ENCODE assay signal across 8 cellular contexts in the genomic region with DNA sequence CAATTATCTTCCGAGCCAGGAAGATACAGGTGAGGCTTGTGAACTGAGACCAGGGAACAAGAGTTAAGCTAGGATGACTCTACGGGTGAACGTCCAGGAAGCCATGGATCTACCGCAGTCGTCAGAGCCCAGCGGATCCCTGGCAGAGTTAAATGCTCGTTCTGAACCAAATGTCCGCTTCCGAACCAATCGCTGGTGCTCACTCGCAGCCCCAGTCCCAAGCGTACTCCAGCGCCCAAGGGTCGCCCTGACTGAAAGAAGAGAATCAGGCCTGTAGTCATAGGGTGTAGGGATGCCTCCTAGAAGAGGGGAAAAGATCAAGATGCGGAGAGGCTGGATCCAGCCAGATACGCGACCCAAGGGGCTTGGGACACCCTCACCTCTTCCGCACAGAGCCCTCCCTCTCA. TPM values are rescaled to one million over a fixed set of nuclear protein-coding genes. Genes with fewer than 3 reads are reported as not detected.
DNase-seq lines count a peak whose midpoint lies in the region; ATAC-seq, FAIRE-seq and TF ChIP-seq lines count a peak whose summit lies in the region.

No MANE protein-coding gene starts in this region.

- peaks cover 33% of the 10 kb centered on the region for H3K36me3 Mint-ChIP-seq in activated T-cell treated with anti-CD3 and anti-CD28 coated beads, Interleukin-2, amount 50 U/mL, for 4 hours (ENCODE audit: insufficient read depth)
- peaks cover 22% of the 10 kb centered on the region for H3K36me3 Mint-ChIP-seq in memory B cell

- TF ChIP-seq RAD21 in GM12878 (IDR thresholded peaks at IDR 0.05; ENCODE audit: insufficient read depth, low read depth, low read length) = no peak

- peaks cover 13% of the 10 kb centered on the region for H3K4me1 ChIP-seq in GM12878 (ENCODE audit: control insufficient read depth, insufficient read depth, low read length)

- H3K4me1 Mint-ChIP-seq in activated T-cell treated with anti-CD3 and anti-CD28 coated beads, Interleukin-2, amount 50 U/mL, for 4 hours (ENCODE audit: low read depth) = peaks cover 35% of the 10 kb centered on the region
- H3K4me1 Mint-ChIP-seq in memory B cell = peaks cover 23% of the 10 kb centered on the region

- peak overlapping the region; percentile 88 for H3K9ac ChIP-seq in GM12878 (ENCODE audit: control insufficient read depth, insufficient read depth, low read length)

- POLR2A ChIA-PET in GM12878 (lab: Charles Lee) = interaction anchor here (0.6 to 1.6 kb wide), 3 partner anchors 95 to 448 kb away, joined by 3 to 6 read pairs (median 4); partner anchors contain the start of genes GSTZ1 and POMT2

- no peaks in the 10 kb centered on the region for H3K9me3 Mint-ChIP-seq in activated T-cell treated with anti-CD3 and anti-CD28 coated beads, Interleukin-2, amount 50 U/mL, for 4 hours
- no peaks in the 10 kb centered on the region for H3K9me3 Mint-ChIP-seq in memory B cell

- no peak for TF ChIP-seq CTCF in GM12878 (IDR thresholded peaks at IDR 0.05 in 2 of 3, conservative IDR thresholded peaks at IDR 0.05 in 1 of 3; ENCODE audit: control insufficient read depth in 2 of 3, extremely low read depth in 1 of 3, insufficient read depth in 1 of 3, low read depth in 3 of 3, low read length in 3 of 3)

- DNase-seq in activated T-cell treated with anti-CD3 and anti-CD28 coated beads, Interleukin-2, amount 50 U/mL, for 4 hours = no peak
- no peak for DNase-seq in activated T-cell treated with anti-CD3 and anti-CD28 coated beads for 4 hours
- DNase-seq in Jurkat, Clone E6-1 (ENCODE audit: low read depth, low spot score) = no peak
- no peak for DNase-seq in GM12878 (ENCODE audit: low read depth, low spot score)
- no peak for DNase-seq in memory B cell (ENCODE audit: low spot score in 2 of 2)
- no peak for DNase-seq in activated effector memory CD4-positive, alpha-beta T cell treated with Interleukin-2 at 50 U/mL for 16 hours
- no peak for DNase-seq in SKM-1 treated with dmso at 0.1 percent for 144 hours (lab: John Stamatoyannopoulos, UW; ENCODE audit: unreplicated experiment)
- DNase-seq in DMS153 treated with DMSO at 0.1 percent for 48 hours (lab: John Stamatoyannopoulos, UW; ENCODE audit: unreplicated experiment) = no peak

- H3K4me2 ChIP-seq in GM12878 (ENCODE audit: control insufficient read depth, insufficient read depth) = peak overlapping the region; percentile 76

- H3K4me3 ChIP-seq in Jurkat, Clone E6-1 (ENCODE audit: low read length) = peak overlapping the region; percentile 88
- peak overlapping the region; percentile 88 for H3K4me3 ChIP-seq in GM12878

- H3K9me3 ChIP-seq in GM12878 (replicated peaks; ENCODE audit: control insufficient read depth, insufficient read depth, low read length) = no peaks in the 10 kb centered on the region

- FAIRE-seq in GM12878 (lab: Jason Lieb, UNC) = no peak

- H3K4me3 Mint-ChIP-seq in activated T-cell treated with anti-CD3 and anti-CD28 coated beads, Interleukin-2, amount 50 U/mL, for 4 hours = peak overlapping the region; percentile 100
- H3K4me3 Mint-ChIP-seq in memory B cell = peak overlapping the region; percentile 100

- intact Hi-C loops in GM12878 (cut with micrococcal nuclease; ENCODE audit: unreplicated experiment) = loop anchor here (1.0 to 5.0 kb wide), 4 partner anchors 94 to 305 kb away; partner anchors contain the start of genes GSTZ1, POMT2 and SNW1

- RAD21 ChIA-PET in GM12878 (lab: Charles Lee; ENCODE audit: unreplicated experiment) = interaction anchor here (0.6 to 2.6 kb wide), 10 partner anchors 80 to 251 kb away, joined by 3 to 10 read pairs (median 4); partner anchors contain the start of genes GSTZ1, POMT2, SAMD15 and TMED8

- WGBS in GM12878 (ENCODE audit: insufficient coverage, insufficient replicate concordance, low lambda C conversion rate, missing lambda C conversion rate) = under 1% methylated on average over 18 of the region's 18 CpGs

- peak; percentile 86 for TF ChIP-seq POLR2A in GM12878 (IDR thresholded peaks at IDR 0.05; ENCODE audit: low read depth, low read length)

- peaks cover 53% of the 10 kb centered on the region for H3K79me2 ChIP-seq in GM12878 (ENCODE audit: control insufficient read depth, insufficient read depth, low read length)

- CTCF ChIA-PET in GM12878 (lab: Yijun Ruan, JAX) = interaction anchor here (0.5 to 4.6 kb wide), 6 partner anchors 85 to 250 kb away, joined by 3 to 140 read pairs (median 5); partner anchors contain the start of genes ALKBH1 and SLIRP

- peak overlapping the region; percentile 98 for H3K27ac Mint-ChIP-seq in memory B cell

- in situ Hi-C loops in GM12878 (cut with MboI) = no loop called here

- no peak for TF ChIP-seq EP300 in GM12878 (IDR thresholded peaks at IDR 0.05; ENCODE audit: borderline replicate concordance in 1 of 2, control insufficient read depth in 1 of 2, low read depth in 2 of 2, low read length in 2 of 2)

- H2AFZ ChIP-seq in GM12878 (ENCODE audit: control insufficient read depth, low read depth, low read length) = peak overlapping the region; percentile 74

- no peak for ATAC-seq in activated T-cell treated with anti-CD3 and anti-CD28 coated beads, Interleukin-2, amount 50 U/mL, for 4 hours
- no peak; the same call in 2 of the 3 replicates for ATAC-seq in GM12878
- peak; percentile 1 for ATAC-seq in memory B cell (ENCODE audit: low read depth)

- peaks cover 5 to 17% of the 10 kb centered on the region in 2 experiments for H3K36me3 ChIP-seq in GM12878 (ENCODE audit: control insufficient read depth in 2 of 2, insufficient read depth in 2 of 2, low read length in 1 of 2)

- no peaks in the 10 kb centered on the region for H3K27me3 ChIP-seq in GM12878 (replicated peaks in 1 of 2; ENCODE audit: control insufficient read depth in 2 of 2, insufficient read depth in 2 of 2, low read length in 1 of 2)

- peak overlapping the region; percentile 97 for H3K27ac ChIP-seq in GM12878 (ENCODE audit: control insufficient read depth, insufficient read depth)

- peaks cover 4% of the 10 kb centered on the region; the same call in 1 of the 2 replicates for H4K20me1 ChIP-seq in GM12878 (ENCODE audit: control insufficient read depth, insufficient read depth)

- no peaks in the 10 kb centered on the region for H3K27me3 Mint-ChIP-seq in activated T-cell treated with anti-CD3 and anti-CD28 coated beads, Interleukin-2, amount 50 U/mL, for 4 hours (ENCODE audit: low read depth)
- no peaks in the 10 kb centered on the region for H3K27me3 Mint-ChIP-seq in memory B cell

- SMC1A ChIA-PET in GM12878 (lab: Charles Lee; ENCODE audit: uncharacterized antibody, unreplicated experiment) = interaction anchor here (1.3 to 2.8 kb wide), 3 partner anchors 11 to 141 kb away, joined by 6 to 8 read pairs (median 7); no protein-coding TSS in a partner anchor

- BruUV-seq in GM12878 (replicated peaks; lab: Mats Ljungman, UMichigan) = TSS peak; percentile 77

RNA-seq across cellular contexts. Expression of gene VIPAS39, which starts 0.3 kb away (rescaled TPM):
- 10 to 100 TPM; 12.7 to 15.7 (median 13.9) TPM for total RNA-seq in activated T-cell treated with anti-CD3 and anti-CD28 coated beads, Interleukin-2, amount 50 U/mL, for 4 hours
- 24.5 TPM for polyA plus RNA-seq in Jurkat, Clone E6-1 (2012; ENCODE audit: insufficient read depth, insufficient read length)
- total RNA-seq in GM12878 (2013; cell fraction: nucleolus; rRNA removed) = 26.2 and 26.9 TPM in 2 replicates
- 18.6 and 27.3 TPM in 2 replicates for total RNA-seq in GM12878 (2014; rRNA removed)
- total RNA-seq in GM12878 (2014; rRNA removed; fragmentation: Illumina TruSeq; extraction: Trizol) = 18.8 and 21.7 TPM in 2 replicates
- 16.3 and 18.3 TPM in 2 replicates for total RNA-seq in GM12878 (2021)
- polyA plus RNA-seq in GM12878 (2011; ENCODE audit: low read depth) = 18.0 TPM
- polyA plus RNA-seq in GM12878 (2011; rRNA removed) = 38.4 and 38.8 TPM in 2 replicates
- polyA plus RNA-seq in GM12878 (2011; cell fraction: cytosol; rRNA removed) = 27.4 and 27.9 TPM in 2 replicates
- polyA plus RNA-seq in GM12878 (2011; cell fraction: nucleus; rRNA removed) = 31.2 and 36.6 TPM in 2 replicates
- polyA plus RNA-seq in GM12878 (2012) = 13.9 and 20.2 TPM in 2 replicates
- polyA plus RNA-seq in GM12878 (2014; fragmentation: Illumina TruSeq; extraction: Trizol) = 27.8 and 44.8 TPM in 2 replicates
- 10 to 100 TPM in 1 of 2 experiments, 1 to 10 TPM in 1; 6.7 to 10.5 TPM for polyA plus RNA-seq in GM12878 (2014; fragmentation: Nextera tagmentation; extraction: Ambion mirVana)
- polyA plus RNA-seq in GM12878 (2014; rRNA removed) = 16.4 and 18.6 TPM in 2 replicates
- polyA plus RNA-seq in GM12878 (2016; fragmentation: Nextera tagmentation; extraction: Ambion mirVana) = 10 to 100 TPM; 15.1 to 18.0 TPM
- 36.9 and 38.3 TPM in 2 replicates for polyA minus RNA-seq in GM12878 (2011; rRNA and poly(A)+ RNA removed)
- 10.6 and 10.8 TPM in 2 replicates for polyA minus RNA-seq in GM12878 (2011; cell fraction: cytosol; rRNA and poly(A)+ RNA removed)
- polyA minus RNA-seq in GM12878 (2011; cell fraction: nucleus; rRNA and poly(A)+ RNA removed) = 18.2 and 20.8 TPM in 2 replicates

RNA-seq across cellular contexts. Expression of gene AHSA1, which starts 0.8 kb away (rescaled TPM):
- 100 to 1,000 TPM; 339 to 369 (median 361) TPM for total RNA-seq in activated T-cell treated with anti-CD3 and anti-CD28 coated beads, Interleukin-2, amount 50 U/mL, for 4 hours
- polyA plus RNA-seq in Jurkat, Clone E6-1 (2012; ENCODE audit: insufficient read depth, insufficient read length) = 432 TPM
- 51.8 and 54.1 TPM in 2 replicates for total RNA-seq in GM12878 (2013; cell fraction: nucleolus; rRNA removed)
- 151 and 175 TPM in 2 replicates for total RNA-seq in GM12878 (2014; rRNA removed)
- 211 and 243 TPM in 2 replicates for total RNA-seq in GM12878 (2014; rRNA removed; fragmentation: Illumina TruSeq; extraction: Trizol)
- total RNA-seq in GM12878 (2021) = 165 and 174 TPM in 2 replicates
- 72.6 TPM for polyA plus RNA-seq in GM12878 (2011; ENCODE audit: low read depth)
- polyA plus RNA-seq in GM12878 (2011; rRNA removed) = 194 and 197 TPM in 2 replicates
- polyA plus RNA-seq in GM12878 (2011; cell fraction: cytosol; rRNA removed) = 192 and 214 TPM in 2 replicates
- 71.2 and 99.9 TPM in 2 replicates for polyA plus RNA-seq in GM12878 (2011; cell fraction: nucleus; rRNA removed)
- polyA plus RNA-seq in GM12878 (2012) = 73.3 and 77.0 TPM in 2 replicates
- 295 and 366 TPM in 2 replicates for polyA plus RNA-seq in GM12878 (2014; fragmentation: Illumina TruSeq; extraction: Trizol)
- polyA plus RNA-seq in GM12878 (2014; fragmentation: Nextera tagmentation; extraction: Ambion mirVana) = 10 to 100 TPM; 51.8 to 98.3 TPM
- 201 and 205 TPM in 2 replicates for polyA plus RNA-seq in GM12878 (2014; rRNA removed)
- polyA plus RNA-seq in GM12878 (2016; fragmentation: Nextera tagmentation; extraction: Ambion mirVana) = 100 to 1,000 TPM; 252 to 261 TPM
- 125 and 163 TPM in 2 replicates for polyA minus RNA-seq in GM12878 (2011; rRNA and poly(A)+ RNA removed)
- 41.4 and 60.3 TPM in 2 replicates for polyA minus RNA-seq in GM12878 (2011; cell fraction: cytosol; rRNA and poly(A)+ RNA removed)
- polyA minus RNA-seq in GM12878 (2011; cell fraction: nucleus; rRNA and poly(A)+ RNA removed) = 18.3 and 34.4 TPM in 2 replicates

RNA-seq across cellular contexts. Expression of gene NOXRED1, which starts 33.8 kb away (rescaled TPM):
- under 1 TPM in 2 of 3 donors, not detected in 1; 0.15 to 0.18 TPM for total RNA-seq in activated T-cell treated with anti-CD3 and anti-CD28 coated beads, Interleukin-2, amount 50 U/mL, for 4 hours
- 0.63 TPM for polyA plus RNA-seq in Jurkat, Clone E6-1 (2012; ENCODE audit: insufficient read depth, insufficient read length)
- total RNA-seq in GM12878 (2013; cell fraction: nucleolus; rRNA removed) = 0.96 and 1.8 TPM in 2 replicates
- total RNA-seq in GM12878 (2014; rRNA removed) (0.11 and 0.17 TPM in 2 replicates), GM12878 (2014; rRNA removed; fragmentation: Illumina TruSeq; extraction: Trizol) (0.13 and 0.14 TPM in 2 replicates), GM12878 (2021) (0.21 and 0.45 TPM in 2 replicates)
- not detected for polyA plus RNA-seq in GM12878 (2011; ENCODE audit: low read depth)
- polyA plus RNA-seq in GM12878 (2011; rRNA removed) (0.62 and 0.98 TPM in 2 replicates), GM12878 (2014; fragmentation: Illumina TruSeq; extraction: Trizol) (0.21 and 0.22 TPM in 2 replicates), GM12878 (2014; fragmentation: Nextera tagmentation; extraction: Ambion mirVana) (under 1 TPM; 0.07 to 0.14 TPM), GM12878 (2014; rRNA removed) (0.10 TPM in 1 of 2 replicates, not detected in the other), GM12878 (2016; fragmentation: Nextera tagmentation; extraction: Ambion mirVana) (under 1 TPM; 0.06 to 0.13 TPM)
- 0.21 and 0.22 TPM in 2 replicates for polyA plus RNA-seq in GM12878 (2011; cell fraction: cytosol; rRNA removed)
- polyA plus RNA-seq in GM12878 (2011; cell fraction: nucleus; rRNA removed) = 0.92 and 1.4 TPM in 2 replicates
- polyA plus RNA-seq in GM12878 (2012) = 0.18 and 0.27 TPM in 2 replicates
- 0.57 and 1.2 TPM in 2 replicates for polyA minus RNA-seq in GM12878 (2011; rRNA and poly(A)+ RNA removed)
- polyA minus RNA-seq in GM12878 (2011; cell fraction: cytosol; rRNA and poly(A)+ RNA removed) = not detected in 2 replicates
- polyA minus RNA-seq in GM12878 (2011; cell fraction: nucleus; rRNA and poly(A)+ RNA removed) = 0.48 TPM in 2 replicates

RNA-seq across cellular contexts. Expression of gene ISM2, which starts 41.5 kb away (rescaled TPM):
- total RNA-seq in activated T-cell treated with anti-CD3 and anti-CD28 coated beads, Interleukin-2, amount 50 U/mL, for 4 hours = not detected
- polyA plus RNA-seq in Jurkat, Clone E6-1 (2012; ENCODE audit: insufficient read depth, insufficient read length) = 0.77 TPM
- total RNA-seq in GM12878 (2013; cell fraction: nucleolus; rRNA removed) = 2.9 and 4.1 TPM in 2 replicates
- total RNA-seq in GM12878 (2014; rRNA removed) = not detected in 2 replicates
- not detected in 2 replicates for total RNA-seq in GM12878 (2014; rRNA removed; fragmentation: Illumina TruSeq; extraction: Trizol)
- not detected in 2 replicates for total RNA-seq in GM12878 (2021)
- 0.17 TPM for polyA plus RNA-seq in GM12878 (2011; ENCODE audit: low read depth)
- polyA plus RNA-seq in GM12878 (2011; rRNA removed) = 0.03 TPM in 1 of 2 replicates, not detected in the other
- 0.07 TPM in 2 replicates for polyA plus RNA-seq in GM12878 (2011; cell fraction: cytosol; rRNA removed)
- polyA plus RNA-seq in GM12878 (2011; cell fraction: nucleus; rRNA removed) = 0.28 and 0.55 TPM in 2 replicates
- polyA plus RNA-seq in GM12878 (2012) = 0.15 and 0.17 TPM in 2 replicates
- not detected in 2 replicates for polyA plus RNA-seq in GM12878 (2014; fragmentation: Illumina TruSeq; extraction: Trizol)
- polyA plus RNA-seq in GM12878 (2014; fragmentation: Nextera tagmentation; extraction: Ambion mirVana) = not detected
- 0.14 TPM in 1 of 2 replicates, not detected in the other for polyA plus RNA-seq in GM12878 (2014; rRNA removed)
- polyA plus RNA-seq in GM12878 (2016; fragmentation: Nextera tagmentation; extraction: Ambion mirVana) = not detected
- 0.10 and 0.29 TPM in 2 replicates for polyA minus RNA-seq in GM12878 (2011; rRNA and poly(A)+ RNA removed)
- not detected in 2 replicates for polyA minus RNA-seq in GM12878 (2011; cell fraction: cytosol; rRNA and poly(A)+ RNA removed)
- not detected in 2 replicates for polyA minus RNA-seq in GM12878 (2011; cell fraction: nucleus; rRNA and poly(A)+ RNA removed)
